1 cellular context compared by ENCODE assay signal in the genomic region with DNA sequence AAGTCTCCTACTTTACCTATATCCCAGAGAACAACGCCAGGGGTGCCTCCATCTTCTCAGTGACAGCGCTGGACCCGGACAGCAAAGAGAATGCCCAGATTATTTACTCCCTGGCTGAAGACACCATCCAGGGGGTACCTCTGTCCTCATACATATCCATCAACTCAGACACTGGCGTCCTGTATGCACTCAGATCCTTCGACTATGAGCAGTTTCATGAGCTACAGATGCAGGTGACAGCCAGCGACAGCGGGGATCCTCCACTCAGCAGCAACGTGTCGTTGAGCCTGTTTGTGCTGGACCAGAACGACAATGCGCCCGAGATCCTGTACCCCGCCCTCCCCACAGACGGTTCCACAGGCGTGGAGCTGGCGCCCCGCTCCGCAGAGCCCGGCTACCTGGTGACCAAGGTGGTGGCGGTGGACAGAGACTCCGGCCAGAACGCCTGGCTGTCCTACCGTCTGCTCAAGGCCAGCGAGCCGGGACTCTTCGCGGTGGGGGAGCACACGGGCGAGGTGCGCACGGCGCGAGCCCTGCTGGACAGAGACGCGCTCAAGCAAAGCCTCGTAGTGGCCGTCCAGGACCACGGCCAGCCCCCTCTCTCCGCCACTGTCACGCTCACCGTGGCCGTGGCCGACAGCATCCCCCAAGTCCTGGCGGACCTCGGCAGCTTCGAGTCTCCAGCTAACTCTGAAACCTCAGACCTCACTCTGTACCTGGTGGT. TPM values are rescaled to one million over a fixed set of nuclear protein-coding genes. Genes with fewer than 3 reads are reported as not detected.
"Had no signal": no experiment of that assay in that cellular context is flagged by ENCODE, and none has a peak within 500 bp of the region (broad histone marks: within the 10 kb centered on the region; RNA-seq: fewer than 3 reads in every experiment).

No MANE protein-coding gene starts in this region.

RNA-seq across cellular contexts. Expression of a gene that starts 12.1 kb away (rescaled TPM):
- polyA plus RNA-seq: hepatocyte had no signal
